ENCODE assay signal across 8 cellular contexts in genomic region chr5:123511290-123511647, GRCh38. TPM values are rescaled to one million over a fixed set of nuclear protein-coding genes. Genes with fewer than 3 reads are reported as not detected.
A peak's percentile ranks its signal among the peaks of the same experiment; 100 is the strongest.
DNase-seq lines count a peak whose midpoint lies in the region; ATAC-seq, FAIRE-seq and TF ChIP-seq lines count a peak whose summit lies in the region.

No MANE protein-coding gene starts in this region.

- no peaks in the 10 kb centered on the region for H3K9me3 Mint-ChIP-seq in effector memory CD8-positive, alpha-beta T cell

- peak overlapping the region; percentile 98 to 99 for H3K27ac Mint-ChIP-seq in effector memory CD8-positive, alpha-beta T cell

- peak overlapping the region; percentile 80 for H3K4me3 ChIP-seq in neuron (ENCODE audit: low read length)

- peaks cover 26% of the 10 kb centered on the region for H3K4me1 ChIP-seq in neuron (ENCODE audit: insufficient read depth, low read length)

- no peaks in the 10 kb centered on the region for H3K36me3 ChIP-seq in neuron (ENCODE audit: insufficient read depth, low read length)

- H3K36me3 Mint-ChIP-seq in effector memory CD8-positive, alpha-beta T cell (ENCODE audit: insufficient read depth) = peaks cover 18% of the 10 kb centered on the region

- TF ChIP-seq POLR2A in GM12892 (IDR thresholded peaks at IDR 0.05; ENCODE audit: low read depth, low read length) = no peak

- H3K27me3 ChIP-seq in neuron (ENCODE audit: insufficient read depth, low read length) = no peaks in the 10 kb centered on the region

- DNase-seq in NCI-H460 (ENCODE audit: extremely low read depth, low read depth) (peak; percentile 15), ecto neural progenitor cell (ENCODE audit: low spot score) (no peak), GM12892 (ENCODE audit: insufficient read length) (no peak), medulla oblongata (ENCODE audit: extremely low spot score) (no peak), pons (ENCODE audit: low spot score) (no peak)
- no peak for DNase-seq in effector memory CD8-positive, alpha-beta T cell

- peak overlapping the region; percentile 98 for H3K4me3 Mint-ChIP-seq in effector memory CD8-positive, alpha-beta T cell

- H3K27ac ChIP-seq in C4-2B = peak overlapping the region; percentile 91

- peaks cover 8 to 10% of the 10 kb centered on the region in 2 donors for H3K27me3 Mint-ChIP-seq in effector memory CD8-positive, alpha-beta T cell

- no peak for TF ChIP-seq CTCF in C4-2B (conservative IDR thresholded peaks at IDR 0.05)

- no peaks in the 10 kb centered on the region for H3K9me3 ChIP-seq in neuron (ENCODE audit: low read length)

- no peak for FAIRE-seq in GM12892 (lab: Jason Lieb, UNC)

- no peak for ATAC-seq in effector memory CD8-positive, alpha-beta T cell (replicated peaks)

- no peak overlapping the region for H2AFZ ChIP-seq in neuron (ENCODE audit: low read depth, low read length)

- H3K4me1 Mint-ChIP-seq in effector memory CD8-positive, alpha-beta T cell (ENCODE audit: low read depth in 2 of 2) = peaks cover 22 to 30% of the 10 kb centered on the region in 2 donors

RNA-seq across cellular contexts. Expression of gene CSNK1G3, which starts 0.7 kb away (rescaled TPM):
- 73.5 and 91.9 TPM in 2 replicates for total RNA-seq in NCI-H460 (2014; rRNA removed; shearing (Covaris generic))
- 28.7 and 29.4 TPM in 2 replicates for polyA plus RNA-seq in NCI-H460 (2014; cell fraction: nucleus; rRNA removed)
- 14.8 TPM for polyA plus RNA-seq in GM12892 (2012; ENCODE audit: missing spikeins)
